ENCODE assay signal across 28 cellular contexts in genomic region chr2:144274131-144274530, GRCh38.
"Had no signal": no experiment of that assay in that cellular context is flagged by ENCODE, and none has a peak within 500 bp of the region (broad histone marks: within the 10 kb centered on the region; RNA-seq: fewer than 3 reads in every experiment).

No MANE protein-coding gene starts in this region.

- H3K4me3 ChIP-seq: heart right ventricle, ovary, sigmoid colon, thoracic aorta, vagina had no signal

- DNase-seq: activated CD4-positive, alpha-beta T cell treated with anti-CD3 and anti-CD28 coated beads for 36 hours; activated CD4-positive, CD25-positive, alpha-beta regulatory T cell; activated CD8-positive, alpha-beta memory T cell treated with anti-CD3 and anti-CD28 coated beads, Interleukin-2, amount 10 ng/mL, durations not matched to agents 7 days and 5 days; activated CD8-positive, alpha-beta T cell treated with anti-CD3 and anti-CD28 coated beads, Interleukin-2, amount 10 ng/mL, durations not matched to agents 7 days and 5 days; activated naive CD8-positive, alpha-beta T cell treated with anti-CD3 and anti-CD28 coated beads, Interleukin-2, amount 50 U/mL, for 24 hours; activated T-cell treated with anti-CD3 and anti-CD28 coated beads, Interleukin-2, amount 50 U/mL, for 48 hours; amygdala; effector CD8-positive, alpha-beta T cell; foreskin keratinocyte; heart right ventricle; left ventricle myocardium superior; naive B cell; ovary; retina; sigmoid colon; small intestine; stimulated activated CD4-positive, alpha-beta T cell treated with anti-CD3 and anti-CD28 coated beads, Interleukin-4, amount 100 ng/mL, for 24 hours had no signal

- H3K27me3 Mint-ChIP-seq: activated CD4-positive, alpha-beta T cell treated with anti-CD3 and anti-CD28 coated beads for 36 hours; activated CD8-positive, alpha-beta memory T cell treated with anti-CD3 and anti-CD28 coated beads, Interleukin-2, amount 10 ng/mL, durations not matched to agents 7 days and 5 days; activated naive CD4-positive, alpha-beta T cell treated with anti-CD3 and anti-CD28 coated beads, Interleukin-2, amount 50 U/mL, for 24 hours; activated naive CD8-positive, alpha-beta T cell treated with anti-CD3 and anti-CD28 coated beads, Interleukin-2, amount 50 U/mL, for 24 hours; naive B cell; progenitor cell of endocrine pancreas; stimulated activated naive CD8-positive, alpha-beta T cell treated with anti-CD3 and anti-CD28 coated beads, Interleukin-15, Interleukin-2, amounts not matched to agents 100 ng/mL and 50 ng/mL, for 24 hours; type B pancreatic cell had no signal

- H3K27me3 ChIP-seq: foreskin keratinocyte, heart right ventricle, ovary, sigmoid colon, vagina had no signal

- H3K9me3 ChIP-seq: heart right ventricle, ovary, sigmoid colon, thoracic aorta, vagina had no signal

- H3K27ac ChIP-seq: foreskin keratinocyte, heart right ventricle, ovary, sigmoid colon, thoracic aorta, vagina had no signal

- H3K27ac Mint-ChIP-seq: activated CD4-positive, alpha-beta T cell treated with anti-CD3 and anti-CD28 coated beads for 36 hours; activated CD8-positive, alpha-beta memory T cell treated with anti-CD3 and anti-CD28 coated beads, Interleukin-2, amount 10 ng/mL, durations not matched to agents 7 days and 5 days; activated CD8-positive, alpha-beta T cell treated with anti-CD3 and anti-CD28 coated beads, Interleukin-2, amount 10 ng/mL, durations not matched to agents 7 days and 5 days; activated naive CD4-positive, alpha-beta T cell treated with anti-CD3 and anti-CD28 coated beads, Interleukin-2, amount 50 U/mL, for 24 hours; activated naive CD8-positive, alpha-beta T cell treated with anti-CD3 and anti-CD28 coated beads, Interleukin-2, amount 50 U/mL, for 24 hours; activated T-helper 2 cell treated with anti-CD3 and anti-CD28 coated beads, Interferon-gamma antibody, Interleukin-2, Interleukin-4, amounts not matched to agents 10 μg/mL and 5 μg/mL and 100 μg/mL, durations not matched to agents 14 hours and 24 hours and 36 hours; mesothelial cell of epicardium; progenitor cell of endocrine pancreas; stimulated activated effector memory CD8-positive, alpha-beta T cell treated with anti-CD3 and anti-CD28 coated beads, Interleukin-12 subunit alpha, Interleukin-12 subunit beta, amount 100 ng/mL, for 72 hours; stimulated activated naive CD8-positive, alpha-beta T cell treated with anti-CD3 and anti-CD28 coated beads, Interleukin-15, Interleukin-2, amounts not matched to agents 100 ng/mL and 50 ng/mL, for 24 hours; type B pancreatic cell had no signal

- H3K4me1 ChIP-seq: foreskin keratinocyte, sigmoid colon, vagina had no signal

- ATAC-seq: activated CD4-positive, alpha-beta T cell treated with anti-CD3 and anti-CD28 coated beads for 36 hours; activated CD8-positive, alpha-beta memory T cell treated with anti-CD3 and anti-CD28 coated beads, Interleukin-2, amount 10 ng/mL, durations not matched to agents 7 days and 5 days; activated CD8-positive, alpha-beta T cell treated with anti-CD3 and anti-CD28 coated beads, Interleukin-2, amount 10 ng/mL, durations not matched to agents 7 days and 5 days; activated naive CD8-positive, alpha-beta T cell treated with anti-CD3 and anti-CD28 coated beads, Interleukin-2, amount 50 U/mL, for 24 hours; foreskin keratinocyte; left ventricle myocardium superior; stimulated activated effector memory CD8-positive, alpha-beta T cell treated with anti-CD3 and anti-CD28 coated beads, Interleukin-12 subunit alpha, Interleukin-12 subunit beta, amount 100 ng/mL, for 72 hours had no signal

- H3K4me3 Mint-ChIP-seq: activated CD4-positive, alpha-beta T cell treated with anti-CD3 and anti-CD28 coated beads for 36 hours; activated CD8-positive, alpha-beta memory T cell treated with anti-CD3 and anti-CD28 coated beads, Interleukin-2, amount 10 ng/mL, durations not matched to agents 7 days and 5 days; activated CD8-positive, alpha-beta T cell treated with anti-CD3 and anti-CD28 coated beads, Interleukin-2, amount 10 ng/mL, durations not matched to agents 7 days and 5 days; activated naive CD4-positive, alpha-beta T cell treated with anti-CD3 and anti-CD28 coated beads, Interleukin-2, amount 50 U/mL, for 24 hours; activated naive CD8-positive, alpha-beta T cell treated with anti-CD3 and anti-CD28 coated beads, Interleukin-2, amount 50 U/mL, for 24 hours; mesothelial cell of epicardium; naive B cell; stimulated activated effector memory CD8-positive, alpha-beta T cell treated with anti-CD3 and anti-CD28 coated beads, Interleukin-12 subunit alpha, Interleukin-12 subunit beta, amount 100 ng/mL, for 72 hours; stimulated activated naive CD8-positive, alpha-beta T cell treated with anti-CD3 and anti-CD28 coated beads, Interleukin-15, Interleukin-2, amounts not matched to agents 100 ng/mL and 50 ng/mL, for 24 hours; type B pancreatic cell had no signal

- FAIRE-seq: colon, islet of Langerhans, small intestine had no signal

- H3K36me3 ChIP-seq: heart right ventricle, ovary, sigmoid colon, thoracic aorta, vagina had no signal

- H3K9me3 Mint-ChIP-seq: activated naive CD4-positive, alpha-beta T cell treated with anti-CD3 and anti-CD28 coated beads, Interleukin-2, amount 50 U/mL, for 24 hours; activated naive CD8-positive, alpha-beta T cell treated with anti-CD3 and anti-CD28 coated beads, Interleukin-2, amount 50 U/mL, for 24 hours; activated T-helper 2 cell treated with anti-CD3 and anti-CD28 coated beads, Interferon-gamma antibody, Interleukin-2, Interleukin-4, amounts not matched to agents 10 μg/mL and 5 μg/mL and 100 μg/mL, durations not matched to agents 14 hours and 24 hours and 36 hours; naive B cell; stimulated activated effector memory CD8-positive, alpha-beta T cell treated with anti-CD3 and anti-CD28 coated beads, Interleukin-12 subunit alpha, Interleukin-12 subunit beta, amount 100 ng/mL, for 72 hours; stimulated activated naive CD8-positive, alpha-beta T cell treated with anti-CD3 and anti-CD28 coated beads, Interleukin-15, Interleukin-2, amounts not matched to agents 100 ng/mL and 50 ng/mL, for 24 hours; type B pancreatic cell had no signal

- H3K36me3 Mint-ChIP-seq: activated naive CD4-positive, alpha-beta T cell treated with anti-CD3 and anti-CD28 coated beads, Interleukin-2, amount 50 U/mL, for 24 hours; naive B cell; type B pancreatic cell had no signal
